ENCODE assay signal across 9 cellular contexts in the genomic region with DNA sequence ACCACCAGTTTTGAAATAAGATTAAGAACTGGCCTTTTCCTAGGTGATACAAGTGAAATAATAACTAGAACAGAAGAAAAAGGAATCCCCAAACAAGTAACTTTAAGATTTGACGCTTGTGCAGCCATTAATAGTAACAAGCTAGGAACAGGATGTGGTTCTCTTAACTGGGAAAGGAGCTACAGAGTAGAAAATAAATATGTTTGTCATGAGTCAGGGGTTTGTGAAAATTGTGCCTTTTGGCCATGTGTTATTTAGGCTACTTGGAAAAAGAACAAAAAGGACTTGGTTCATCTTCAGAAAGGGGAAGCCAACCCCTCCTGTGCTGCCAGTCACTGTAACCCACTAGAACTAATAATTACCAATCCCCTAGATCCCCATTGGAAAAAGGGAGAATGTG. TPM values are rescaled to one million over a fixed set of nuclear protein-coding genes. Genes with fewer than 3 reads are reported as not detected.
DNase-seq lines count a peak whose midpoint lies in the region; ATAC-seq and TF ChIP-seq lines count a peak whose summit lies in the region.
"Not testable (repeated sequence)": the region's sequence is repeated elsewhere in the genome, so short reads cannot be mapped to it uniquely, and the experiment has no call there.
"Had no signal": no experiment of that assay in that cellular context is flagged by ENCODE, and none has a peak within 500 bp of the region (broad histone marks: within the 10 kb centered on the region; RNA-seq: fewer than 3 reads in every experiment).

No MANE protein-coding gene starts in this region.

- 46 to 63% methylated on average over 1 of the region's 1 CpG for WGBS in lower leg skin, 2 donors

- not testable (repeated sequence) for H3K27me3 Mint-ChIP-seq in activated CD4-positive, alpha-beta T cell treated with anti-CD3 and anti-CD28 coated beads for 36 hours; activated naive CD4-positive, alpha-beta T cell treated with anti-CD3 and anti-CD28 coated beads for 36 hours (ENCODE audit: low read depth)

- H3K27ac Mint-ChIP-seq in activated CD4-positive, alpha-beta T cell treated with anti-CD3 and anti-CD28 coated beads for 36 hours: peak overlapping the region; percentile 6
- peak overlapping the region; percentile 70 for H3K27ac Mint-ChIP-seq in activated naive CD4-positive, alpha-beta T cell treated with anti-CD3 and anti-CD28 coated beads for 36 hours

- not testable (repeated sequence) for TF ChIP-seq POLR2A in lower leg skin (IDR thresholded peaks at IDR 0.05)

- DNase-seq in EL: peak; percentile 19
- DNase-seq in MV-4-11 (lab: John Stamatoyannopoulos, UW): peak; percentile 64
- not testable (repeated sequence) for DNase-seq in activated CD4-positive, alpha-beta T cell treated with anti-CD3 and anti-CD28 coated beads for 36 hours; activated naive CD4-positive, alpha-beta T cell treated with anti-CD3 and anti-CD28 coated beads for 36 hours
- peak; percentile 17 for DNase-seq in choroid plexus epithelial cell (ENCODE audit: low read depth)
- DNase-seq in lower leg skin (ENCODE audit: low spot score in 2 of 2): peak; percentile 9 to 36

- not testable (repeated sequence) for H2AFZ ChIP-seq in parathyroid adenoma

- H3K36me3 Mint-ChIP-seq in activated CD4-positive, alpha-beta T cell treated with anti-CD3 and anti-CD28 coated beads for 36 hours (ENCODE audit: low read depth); activated naive CD4-positive, alpha-beta T cell treated with anti-CD3 and anti-CD28 coated beads for 36 hours (ENCODE audit: low read depth): not testable (repeated sequence)

- peak overlapping the region; percentile 90 for H3K27ac ChIP-seq in parathyroid adenoma

- H3K9me3 ChIP-seq in parathyroid adenoma (ENCODE audit: control insufficient read depth, low read length): not testable (repeated sequence)

- CTCF ChIA-PET in activated CD4-positive, alpha-beta T cell treated with anti-CD3 and anti-CD28 coated beads for 36 hours (lab: Charles Lee): interaction anchor here (0.7 to 1.6 kb wide), 3 partner anchors 12 to 268 kb away, joined by 3 read pairs; no protein-coding TSS in a partner anchor
- CTCF ChIA-PET in activated naive CD4-positive, alpha-beta T cell treated with anti-CD3 and anti-CD28 coated beads for 36 hours (lab: Charles Lee): interaction anchor here (0.6 to 3.3 kb wide), 7 partner anchors 11 to 305 kb away, joined by 3 to 21 read pairs (median 10); no protein-coding TSS in a partner anchor

- H3K4me3 Mint-ChIP-seq in activated CD4-positive, alpha-beta T cell treated with anti-CD3 and anti-CD28 coated beads for 36 hours; activated naive CD4-positive, alpha-beta T cell treated with anti-CD3 and anti-CD28 coated beads for 36 hours: not testable (repeated sequence)

- peaks cover 15% of the 10 kb centered on the region for H3K4me1 Mint-ChIP-seq in activated CD4-positive, alpha-beta T cell treated with anti-CD3 and anti-CD28 coated beads for 36 hours
- peaks cover 24% of the 10 kb centered on the region for H3K4me1 Mint-ChIP-seq in activated naive CD4-positive, alpha-beta T cell treated with anti-CD3 and anti-CD28 coated beads for 36 hours (ENCODE audit: low read depth)

- H3K36me3 ChIP-seq in parathyroid adenoma (ENCODE audit: control insufficient read depth, insufficient read depth, low read length): not testable (repeated sequence)

- ATAC-seq in activated CD4-positive, alpha-beta T cell treated with anti-CD3 and anti-CD28 coated beads for 36 hours: not testable (repeated sequence)

- H3K9me3 Mint-ChIP-seq in activated CD4-positive, alpha-beta T cell treated with anti-CD3 and anti-CD28 coated beads for 36 hours (ENCODE audit: low read depth); activated naive CD4-positive, alpha-beta T cell treated with anti-CD3 and anti-CD28 coated beads for 36 hours: not testable (repeated sequence)

- not testable (repeated sequence) for H3K4me3 ChIP-seq in choroid plexus epithelial cell (ENCODE audit: low read depth, low read length); lower leg skin (ENCODE audit: low read depth, poor library complexity, severe bottlenecking)
- H3K4me3 ChIP-seq in parathyroid adenoma (ENCODE audit: low read depth, low read length): peak overlapping the region; percentile 77

- not testable (repeated sequence) for H3K9ac ChIP-seq in parathyroid adenoma

- H3K79me2 ChIP-seq in parathyroid adenoma: not testable (repeated sequence)

- H3K27me3 ChIP-seq in parathyroid adenoma (ENCODE audit: control insufficient read depth, insufficient read depth, low read length): not testable (repeated sequence)

- POLR2A ChIA-PET in activated CD4-positive, alpha-beta T cell treated with anti-CD3 and anti-CD28 coated beads for 36 hours (lab: Charles Lee): not testable (repeated sequence)

- TF ChIP-seq CTCF in choroid plexus epithelial cell (conservative IDR thresholded peaks at IDR 0.05; ENCODE audit: low read depth, low read length); lower leg skin (IDR thresholded peaks at IDR 0.05); parathyroid adenoma (IDR thresholded peaks at IDR 0.05): not testable (repeated sequence)

- not testable (repeated sequence) for H3K4me2 ChIP-seq in parathyroid adenoma (ENCODE audit: low read length)

- peaks cover 12% of the 10 kb centered on the region for H3K4me1 ChIP-seq in parathyroid adenoma

- intact Hi-C loops in activated CD4-positive, alpha-beta T cell treated with anti-CD3 and anti-CD28 coated beads for 36 hours (cut with DNase I, micrococcal nuclease); lower leg skin (cut with DNase I; ENCODE audit: low total_unique reads): not testable (repeated sequence)
- intact Hi-C loops in activated naive CD4-positive, alpha-beta T cell treated with anti-CD3 and anti-CD28 coated beads for 36 hours (cut with micrococcal nuclease): loop anchor here (1.0 to 10.0 kb wide), 5 partner anchors 17 to 897 kb away; a partner anchor contains a TSS

RNA-seq across cellular contexts. Expression of a gene that starts 17.2 kb away (rescaled TPM):
- 10 to 100 TPM; 10.7 to 14.0 TPM for total RNA-seq in activated CD4-positive, alpha-beta T cell treated with anti-CD3 and anti-CD28 coated beads for 36 hours
- 10 to 100 TPM; 37.8 to 43.1 TPM for total RNA-seq in activated naive CD4-positive, alpha-beta T cell treated with anti-CD3 and anti-CD28 coated beads for 36 hours
- total RNA-seq in lower leg skin: 1 to 10 TPM in 3 of 4 donors, under 1 TPM in 1; 0.42 to 5.1 (median 1.2) TPM
- total RNA-seq: epithelial cell of proximal tubule, neural crest cell had no signal
